ENCODE assay signal across 1 cellular context in the genomic region with DNA sequence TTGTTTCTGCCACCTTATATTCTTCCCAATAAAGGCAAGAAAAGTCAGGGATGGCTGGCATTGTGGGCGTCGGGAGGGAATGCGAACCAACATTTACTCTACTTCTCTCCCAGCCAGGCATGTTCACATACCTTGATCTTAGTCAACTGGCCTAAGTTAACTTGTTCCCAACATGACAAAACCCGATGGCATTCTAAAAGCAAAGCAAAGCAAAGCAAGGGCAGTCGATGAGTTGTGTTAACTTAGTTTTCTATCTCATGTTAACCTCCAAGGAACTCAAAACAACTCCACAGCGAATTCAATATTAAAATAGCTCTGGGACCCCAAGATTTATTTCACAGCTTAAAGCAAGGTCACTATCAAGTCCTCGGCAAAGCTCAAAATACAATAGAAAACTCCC.
TF ChIP-seq lines count a peak whose summit lies in the region.

No MANE protein-coding gene starts in this region.

TF ChIP-seq in HepG2, 621 proteins besides CTCF, POLR2A, EP300 and RAD21 (continued from another document):
- TF ChIP-seq, protein P1, sequence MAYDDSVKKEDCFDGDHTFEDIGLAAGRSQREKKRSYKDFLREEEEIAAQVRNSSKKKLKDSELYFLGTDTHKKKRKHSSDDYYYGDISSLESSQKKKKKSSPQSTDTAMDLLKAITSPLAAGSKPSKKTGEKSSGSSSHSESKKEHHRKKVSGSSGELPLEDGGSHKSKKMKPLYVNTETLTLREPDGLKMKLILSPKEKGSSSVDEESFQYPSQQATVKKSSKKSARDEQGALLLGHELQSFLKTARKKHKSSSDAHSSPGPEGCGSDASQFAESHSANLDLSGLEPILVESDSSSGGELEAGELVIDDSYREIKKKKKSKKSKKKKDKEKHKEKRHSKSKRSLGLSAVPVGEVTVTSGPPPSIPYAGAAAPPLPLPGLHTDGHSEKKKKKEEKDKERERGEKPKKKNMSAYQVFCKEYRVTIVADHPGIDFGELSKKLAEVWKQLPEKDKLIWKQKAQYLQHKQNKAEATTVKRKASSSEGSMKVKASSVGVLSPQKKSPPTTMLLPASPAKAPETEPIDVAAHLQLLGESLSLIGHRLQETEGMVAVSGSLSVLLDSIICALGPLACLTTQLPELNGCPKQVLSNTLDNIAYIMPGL (CRISPR knock-in tag; IDR thresholded peaks at IDR 0.05; ENCODE audit: borderline replicate concordance in 1 of 2, low read depth in 1 of 2), result no peak
- TF ChIP-seq TEAD3 (CRISPR knock-in tag; optimal IDR thresholded peaks at IDR 0.05; ENCODE audit: borderline replicate concordance) (peak; percentile 18), ZFP82 (CRISPR knock-in tag; IDR thresholded peaks at IDR 0.05; ENCODE audit: borderline replicate concordance) (0 out of 2 replicates have a peak, but pooled peaks have one; percentile 40)
- TF ChIP-seq, protein P2, sequence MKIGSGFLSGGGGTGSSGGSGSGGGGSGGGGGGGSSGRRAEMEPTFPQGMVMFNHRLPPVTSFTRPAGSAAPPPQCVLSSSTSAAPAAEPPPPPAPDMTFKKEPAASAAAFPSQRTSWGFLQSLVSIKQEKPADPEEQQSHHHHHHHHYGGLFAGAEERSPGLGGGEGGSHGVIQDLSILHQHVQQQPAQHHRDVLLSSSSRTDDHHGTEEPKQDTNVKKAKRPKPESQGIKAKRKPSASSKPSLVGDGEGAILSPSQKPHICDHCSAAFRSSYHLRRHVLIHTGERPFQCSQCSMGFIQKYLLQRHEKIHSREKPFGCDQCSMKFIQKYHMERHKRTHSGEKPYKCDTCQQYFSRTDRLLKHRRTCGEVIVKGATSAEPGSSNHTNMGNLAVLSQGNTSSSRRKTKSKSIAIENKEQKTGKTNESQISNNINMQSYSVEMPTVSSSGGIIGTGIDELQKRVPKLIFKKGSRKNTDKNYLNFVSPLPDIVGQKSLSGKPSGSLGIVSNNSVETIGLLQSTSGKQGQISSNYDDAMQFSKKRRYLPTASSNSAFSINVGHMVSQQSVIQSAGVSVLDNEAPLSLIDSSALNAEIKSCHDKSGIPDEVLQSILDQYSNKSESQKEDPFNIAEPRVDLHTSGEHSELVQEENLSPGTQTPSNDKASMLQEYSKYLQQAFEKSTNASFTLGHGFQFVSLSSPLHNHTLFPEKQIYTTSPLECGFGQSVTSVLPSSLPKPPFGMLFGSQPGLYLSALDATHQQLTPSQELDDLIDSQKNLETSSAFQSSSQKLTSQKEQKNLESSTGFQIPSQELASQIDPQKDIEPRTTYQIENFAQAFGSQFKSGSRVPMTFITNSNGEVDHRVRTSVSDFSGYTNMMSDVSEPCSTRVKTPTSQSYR (CRISPR knock-in tag; IDR thresholded peaks at IDR 0.05; ENCODE audit: borderline replicate concordance), result no peak
